ENCODE assay signal across 24 cellular contexts in genomic region chr9:18676501-18676900, GRCh38.
"Had no signal": no experiment of that assay in that cellular context is flagged by ENCODE, and none has a peak within 500 bp of the region (broad histone marks: within the 10 kb centered on the region; RNA-seq: fewer than 3 reads in every experiment).

No MANE protein-coding gene starts in this region.

- ATAC-seq: activated CD8-positive, alpha-beta memory T cell treated with anti-CD3 and anti-CD28 coated beads, Interleukin-2, amount 10 ng/mL, durations not matched to agents 7 days and 5 days; Panc1; Right ventricle myocardium inferior; T-cell had no signal

- DNase-seq: activated B cell treated with CpG ODN at 0.5 μM for 24 hours; activated CD4-positive, alpha-beta T cell treated with anti-CD3 and anti-CD28 coated beads for 1 hour; activated CD4-positive, alpha-beta T cell treated with anti-CD3 and anti-CD28 coated beads, Interleukin-2, amount 10 ng/mL, durations not matched to agents 24 days and 14 days; activated CD4-positive, alpha-beta T cell treated with anti-CD3 and anti-CD28 coated beads, Interleukin-2, amount 50 U/mL, for 48 hours; activated CD8-positive, alpha-beta memory T cell treated with anti-CD3 and anti-CD28 coated beads, Interleukin-2, amount 10 ng/mL, durations not matched to agents 7 days and 5 days; activated effector memory CD4-positive, alpha-beta T cell treated with anti-CD3 and anti-CD28 coated beads, Interleukin-2, amount 50 U/mL, for 16 hours; activated naive CD4-positive, alpha-beta T cell treated with Interleukin-2 at 50 U/mL for 16 hours; activated T-cell treated with anti-CD3 and anti-CD28 coated beads, Interleukin-2, amount 50 U/mL, for 24 hours; anterior cingulate cortex; cerebellar nuclear complex; MM.1S; NCI-H187 treated with DMSO at 0.1 percent for 48 hours; NCI-H2081 treated with DMSO at 0.1 percent for 48 hours; NCI-H2171 treated with DMSO at 0.1 percent for 48 hours; NCI-H226; NCI-H526 treated with DMSO at 0.1 percent for 48 hours; OCI-M1; RPMI8226; T-cell; T-helper 2 cell; T1000 had no signal

- H3K4me3 ChIP-seq: SK-N-MC had no signal

- H3K27ac ChIP-seq: SK-N-MC had no signal
